8 cellular contexts compared by ENCODE assay signal in genomic region chr6:149834513-149835481, GRCh38. TPM values are rescaled to one million over a fixed set of nuclear protein-coding genes. Genes with fewer than 3 reads are reported as not detected.
DNase-seq lines count a peak whose midpoint lies in the region; ATAC-seq and TF ChIP-seq lines count a peak whose summit lies in the region.

No MANE protein-coding gene starts in this region.

- no peaks in the 10 kb centered on the region for H3K9me3 ChIP-seq in CD4-positive, CD25-positive, alpha-beta regulatory T cell (ENCODE audit: control insufficient read depth in 2 of 2, low read length in 2 of 2)
- H3K9me3 ChIP-seq in Peyer's patch: no peaks in the 10 kb centered on the region

- no peaks in the 10 kb centered on the region for H3K36me3 ChIP-seq in CD4-positive, CD25-positive, alpha-beta regulatory T cell (ENCODE audit: control insufficient read depth, insufficient read depth, low read length)
- H3K36me3 ChIP-seq in Peyer's patch: no peaks in the 10 kb centered on the region

- peak; percentile 58 to 80 (median 73) for DNase-seq in CD4-positive, CD25-positive, alpha-beta regulatory T cell
- peak; percentile 62 for DNase-seq in HFFc6
- peak in 2 of 3 donors; percentile 56 to 87 for DNase-seq in Peyer's patch
- peak; percentile 38 for DNase-seq in activated T-helper 1 cell treated with Interleukin-2 at 50 U/mL for 16 hours (ENCODE audit: low read depth)
- DNase-seq in fibroblast of peridontal ligament (ENCODE audit: extremely low read depth): peak; percentile 89
- DNase-seq in nucleus accumbens (lab: John Stamatoyannopoulos, UW): peak in 43 of 56 donors; percentile 4 to 81 (median 30)
- no peak for DNase-seq in type B pancreatic cell (ENCODE audit: extremely low spot score, unreplicated experiment)

- no peaks in the 10 kb centered on the region for H3K36me3 Mint-ChIP-seq in CD4-positive, CD25-positive, alpha-beta regulatory T cell
- H3K36me3 Mint-ChIP-seq in HFFc6 (ENCODE audit: low read depth) (0 out of 2 replicates have a peak, but pooled peaks cover 5% of the 10 kb centered on the region), type B pancreatic cell (peaks cover 16% of the 10 kb centered on the region)

- no peaks in the 10 kb centered on the region for H3K4me1 ChIP-seq in CD4-positive, CD25-positive, alpha-beta regulatory T cell (ENCODE audit: control insufficient read depth, insufficient read depth, low read length, poor library complexity, severe bottlenecking)
- no peaks in the 10 kb centered on the region for H3K4me1 ChIP-seq in Peyer's patch

- peaks cover 0 to 1% (median 0%) of the 10 kb centered on the region in 7 donors for H3K9me3 Mint-ChIP-seq in CD4-positive, CD25-positive, alpha-beta regulatory T cell
- H3K9me3 Mint-ChIP-seq in HFFc6 (no peaks in the 10 kb centered on the region), type B pancreatic cell (no peaks in the 10 kb centered on the region)

- TF ChIP-seq POLR2A in Peyer's patch (IDR thresholded peaks at IDR 0.05): no peak

- peaks cover 2 to 6% (median 4%) of the 10 kb centered on the region in 4 donors for H3K4me1 Mint-ChIP-seq in CD4-positive, CD25-positive, alpha-beta regulatory T cell
- H3K4me1 Mint-ChIP-seq in HFFc6 (ENCODE audit: low read depth) (peaks cover 24% of the 10 kb centered on the region), type B pancreatic cell (ENCODE audit: unreplicated experiment) (peaks cover 9% of the 10 kb centered on the region)

- no peak overlapping the region for H3K4me3 ChIP-seq in CD4-positive, CD25-positive, alpha-beta regulatory T cell (ENCODE audit: low read depth, low read length)
- no peak overlapping the region for H3K4me3 ChIP-seq in Peyer's patch

- H3K4me3 Mint-ChIP-seq in CD4-positive, CD25-positive, alpha-beta regulatory T cell: no peak overlapping the region
- no peak overlapping the region for H3K4me3 Mint-ChIP-seq in HFFc6
- H3K4me3 Mint-ChIP-seq in type B pancreatic cell: no peak overlapping the region

- H3K27ac ChIP-seq in CD4-positive, CD25-positive, alpha-beta regulatory T cell (ENCODE audit: insufficient read depth, low read length, poor library complexity, severe bottlenecking): no peak overlapping the region
- no peak overlapping the region for H3K27ac ChIP-seq in Peyer's patch

- TF ChIP-seq CTCF in HFFc6 (IDR thresholded peaks at IDR 0.05) (peak; percentile 98), Peyer's patch (IDR thresholded peaks at IDR 0.05) (peak; percentile 88 to 95 (median 94)), type B pancreatic cell (conservative IDR thresholded peaks at IDR 0.05) (peak; percentile 92)

- H3K27ac Mint-ChIP-seq in CD4-positive, CD25-positive, alpha-beta regulatory T cell: no peak overlapping the region
- H3K27ac Mint-ChIP-seq in HFFc6 (no peak overlapping the region), type B pancreatic cell (no peak overlapping the region)

- H3K27me3 ChIP-seq in CD4-positive, CD25-positive, alpha-beta regulatory T cell (ENCODE audit: control insufficient read depth, insufficient read depth, low read length): peaks cover 3% of the 10 kb centered on the region
- no peaks in the 10 kb centered on the region for H3K27me3 ChIP-seq in Peyer's patch

- H3K27me3 Mint-ChIP-seq in CD4-positive, CD25-positive, alpha-beta regulatory T cell: peaks cover 16% of the 10 kb centered on the region
- no peaks in the 10 kb centered on the region for H3K27me3 Mint-ChIP-seq in HFFc6 (ENCODE audit: insufficient read depth)
- H3K27me3 Mint-ChIP-seq in type B pancreatic cell: no peaks in the 10 kb centered on the region

- ATAC-seq in CD4-positive, CD25-positive, alpha-beta regulatory T cell (ENCODE audit: low read depth in 2 of 2): peak; percentile 66 to 74
- ATAC-seq in GM18867 (IDR thresholded peaks at IDR 0.05; ENCODE audit: unreplicated experiment): no peak

RNA-seq across cellular contexts. Expression of gene LRP11, which starts 29.4 kb away (rescaled TPM):
- 0.49 TPM for total RNA-seq in CD4-positive, CD25-positive, alpha-beta regulatory T cell
- 1 to 10 TPM in 2 of 4 donors, under 1 TPM in 2; 0.42 to 1.3 (median 0.93) TPM for polyA plus RNA-seq in CD4-positive, CD25-positive, alpha-beta regulatory T cell
- total RNA-seq in HFFc6 (2021; fragmentation: NEBNext Ultra II Directional; extraction: Animal tissue kit (Norgen Biotek cat#: 25700)): 10 to 100 TPM; 27.4 to 34.6 (median 30.4) TPM
- 10 to 100 TPM in 2 of 4 donors, 1 to 10 TPM in 2; 3.7 to 14.6 (median 11.0) TPM for total RNA-seq in Peyer's patch
- 56.6 and 66.4 TPM in 2 replicates for total RNA-seq in type B pancreatic cell (ENCODE audit: low replicate concordance)
